ENCODE assay signal across 1 cellular context in the genomic region with DNA sequence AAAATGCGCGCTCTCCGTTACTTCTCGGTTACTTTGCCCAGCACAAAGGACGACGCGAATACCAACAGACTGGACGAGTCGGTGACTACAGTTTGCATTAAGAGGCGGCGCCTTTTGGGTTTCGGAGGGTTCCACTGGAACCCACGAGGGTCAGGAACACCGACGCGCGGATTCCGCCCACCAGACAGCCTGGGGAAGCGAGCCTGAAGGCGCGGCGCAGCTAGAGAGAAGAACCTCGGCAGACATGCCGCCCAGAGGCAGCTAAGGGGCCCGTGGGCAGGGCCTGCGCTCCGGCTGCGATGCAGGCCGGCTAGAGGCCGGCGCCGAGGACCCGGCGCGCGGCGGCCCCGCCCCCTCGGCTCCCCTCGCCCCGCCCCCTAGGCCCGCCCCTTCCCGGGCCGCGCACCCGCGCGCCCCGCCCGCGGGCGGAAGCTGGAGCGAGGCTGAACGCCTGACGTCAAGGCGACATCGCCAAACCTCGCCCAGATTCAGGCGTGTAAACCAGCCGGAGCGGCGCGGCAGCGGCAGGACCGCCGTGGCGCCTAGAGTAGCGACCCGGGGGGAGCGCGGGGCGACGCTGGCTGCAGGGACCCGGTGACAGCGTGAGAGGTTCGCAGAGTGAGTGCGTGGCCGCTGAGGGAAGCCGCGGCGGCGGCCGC.
TF ChIP-seq lines count a peak whose summit lies in the region.

A gene (plus strand): TSS at position 465 of the 659 bp plus-strand sequence. CDS start 37,826 bp downstream, outside the sequence.

TF ChIP-seq in WTC11, 78 proteins besides CTCF, POLR2A, EP300 and RAD21 (continued from another document and continues in another):
- TF ChIP-seq, protein P1, sequence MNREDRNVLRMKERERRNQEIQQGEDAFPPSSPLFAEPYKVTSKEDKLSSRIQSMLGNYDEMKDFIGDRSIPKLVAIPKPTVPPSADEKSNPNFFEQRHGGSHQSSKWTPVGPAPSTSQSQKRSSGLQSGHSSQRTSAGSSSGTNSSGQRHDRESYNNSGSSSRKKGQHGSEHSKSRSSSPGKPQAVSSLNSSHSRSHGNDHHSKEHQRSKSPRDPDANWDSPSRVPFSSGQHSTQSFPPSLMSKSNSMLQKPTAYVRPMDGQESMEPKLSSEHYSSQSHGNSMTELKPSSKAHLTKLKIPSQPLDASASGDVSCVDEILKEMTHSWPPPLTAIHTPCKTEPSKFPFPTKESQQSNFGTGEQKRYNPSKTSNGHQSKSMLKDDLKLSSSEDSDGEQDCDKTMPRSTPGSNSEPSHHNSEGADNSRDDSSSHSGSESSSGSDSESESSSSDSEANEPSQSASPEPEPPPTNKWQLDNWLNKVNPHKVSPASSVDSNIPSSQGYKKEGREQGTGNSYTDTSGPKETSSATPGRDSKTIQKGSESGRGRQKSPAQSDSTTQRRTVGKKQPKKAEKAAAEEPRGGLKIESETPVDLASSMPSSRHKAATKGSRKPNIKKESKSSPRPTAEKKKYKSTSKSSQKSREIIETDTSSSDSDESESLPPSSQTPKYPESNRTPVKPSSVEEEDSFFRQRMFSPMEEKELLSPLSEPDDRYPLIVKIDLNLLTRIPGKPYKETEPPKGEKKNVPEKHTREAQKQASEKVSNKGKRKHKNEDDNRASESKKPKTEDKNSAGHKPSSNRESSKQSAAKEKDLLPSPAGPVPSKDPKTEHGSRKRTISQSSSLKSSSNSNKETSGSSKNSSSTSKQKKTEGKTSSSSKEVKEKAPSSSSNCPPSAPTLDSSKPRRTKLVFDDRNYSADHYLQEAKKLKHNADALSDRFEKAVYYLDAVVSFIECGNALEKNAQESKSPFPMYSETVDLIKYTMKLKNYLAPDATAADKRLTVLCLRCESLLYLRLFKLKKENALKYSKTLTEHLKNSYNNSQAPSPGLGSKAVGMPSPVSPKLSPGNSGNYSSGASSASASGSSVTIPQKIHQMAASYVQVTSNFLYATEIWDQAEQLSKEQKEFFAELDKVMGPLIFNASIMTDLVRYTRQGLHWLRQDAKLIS (CRISPR knock-in tag; IDR thresholded peaks at IDR 0.05; ENCODE audit: borderline replicate concordance) = no peak
- TF ChIP-seq, protein P2, sequence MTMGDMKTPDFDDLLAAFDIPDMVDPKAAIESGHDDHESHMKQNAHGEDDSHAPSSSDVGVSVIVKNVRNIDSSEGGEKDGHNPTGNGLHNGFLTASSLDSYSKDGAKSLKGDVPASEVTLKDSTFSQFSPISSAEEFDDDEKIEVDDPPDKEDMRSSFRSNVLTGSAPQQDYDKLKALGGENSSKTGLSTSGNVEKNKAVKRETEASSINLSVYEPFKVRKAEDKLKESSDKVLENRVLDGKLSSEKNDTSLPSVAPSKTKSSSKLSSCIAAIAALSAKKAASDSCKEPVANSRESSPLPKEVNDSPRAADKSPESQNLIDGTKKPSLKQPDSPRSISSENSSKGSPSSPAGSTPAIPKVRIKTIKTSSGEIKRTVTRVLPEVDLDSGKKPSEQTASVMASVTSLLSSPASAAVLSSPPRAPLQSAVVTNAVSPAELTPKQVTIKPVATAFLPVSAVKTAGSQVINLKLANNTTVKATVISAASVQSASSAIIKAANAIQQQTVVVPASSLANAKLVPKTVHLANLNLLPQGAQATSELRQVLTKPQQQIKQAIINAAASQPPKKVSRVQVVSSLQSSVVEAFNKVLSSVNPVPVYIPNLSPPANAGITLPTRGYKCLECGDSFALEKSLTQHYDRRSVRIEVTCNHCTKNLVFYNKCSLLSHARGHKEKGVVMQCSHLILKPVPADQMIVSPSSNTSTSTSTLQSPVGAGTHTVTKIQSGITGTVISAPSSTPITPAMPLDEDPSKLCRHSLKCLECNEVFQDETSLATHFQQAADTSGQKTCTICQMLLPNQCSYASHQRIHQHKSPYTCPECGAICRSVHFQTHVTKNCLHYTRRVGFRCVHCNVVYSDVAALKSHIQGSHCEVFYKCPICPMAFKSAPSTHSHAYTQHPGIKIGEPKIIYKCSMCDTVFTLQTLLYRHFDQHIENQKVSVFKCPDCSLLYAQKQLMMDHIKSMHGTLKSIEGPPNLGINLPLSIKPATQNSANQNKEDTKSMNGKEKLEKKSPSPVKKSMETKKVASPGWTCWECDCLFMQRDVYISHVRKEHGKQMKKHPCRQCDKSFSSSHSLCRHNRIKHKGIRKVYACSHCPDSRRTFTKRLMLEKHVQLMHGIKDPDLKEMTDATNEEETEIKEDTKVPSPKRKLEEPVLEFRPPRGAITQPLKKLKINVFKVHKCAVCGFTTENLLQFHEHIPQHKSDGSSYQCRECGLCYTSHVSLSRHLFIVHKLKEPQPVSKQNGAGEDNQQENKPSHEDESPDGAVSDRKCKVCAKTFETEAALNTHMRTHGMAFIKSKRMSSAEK (CRISPR knock-in tag; IDR thresholded peaks at IDR 0.05; ENCODE audit: borderline replicate concordance) = no peak
- TF ChIP-seq, protein P3, sequence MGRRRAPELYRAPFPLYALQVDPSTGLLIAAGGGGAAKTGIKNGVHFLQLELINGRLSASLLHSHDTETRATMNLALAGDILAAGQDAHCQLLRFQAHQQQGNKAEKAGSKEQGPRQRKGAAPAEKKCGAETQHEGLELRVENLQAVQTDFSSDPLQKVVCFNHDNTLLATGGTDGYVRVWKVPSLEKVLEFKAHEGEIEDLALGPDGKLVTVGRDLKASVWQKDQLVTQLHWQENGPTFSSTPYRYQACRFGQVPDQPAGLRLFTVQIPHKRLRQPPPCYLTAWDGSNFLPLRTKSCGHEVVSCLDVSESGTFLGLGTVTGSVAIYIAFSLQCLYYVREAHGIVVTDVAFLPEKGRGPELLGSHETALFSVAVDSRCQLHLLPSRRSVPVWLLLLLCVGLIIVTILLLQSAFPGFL (CRISPR knock-in tag; IDR thresholded peaks at IDR 0.05; ENCODE audit: borderline replicate concordance) = no peak
- no peak for TF ChIP-seq ZNF423 (CRISPR knock-in tag; IDR thresholded peaks at IDR 0.05)
- TF ChIP-seq ZNF121 (CRISPR knock-in tag; IDR thresholded peaks at IDR 0.05) = no peak
- TF ChIP-seq CREB1 (CRISPR knock-in tag; IDR thresholded peaks at IDR 0.05) = no peak
- TF ChIP-seq ZNF219 (CRISPR knock-in tag; IDR thresholded peaks at IDR 0.05; ENCODE audit: borderline replicate concordance) = peak; percentile 22; the same call in 1 of the 2 replicates
- TF ChIP-seq KAT7 (CRISPR knock-in tag; IDR thresholded peaks at IDR 0.05; ENCODE audit: borderline replicate concordance) = 0 out of 2 replicates have a peak, but pooled peaks have one; percentile 16
- TF ChIP-seq HMGA2 (CRISPR knock-in tag; IDR thresholded peaks at IDR 0.05) = no peak
- peak; percentile 37; the same call in 1 of the 2 replicates for TF ChIP-seq MYBL2 (CRISPR knock-in tag; IDR thresholded peaks at IDR 0.05)
- TF ChIP-seq RORB (CRISPR knock-in tag; IDR thresholded peaks at IDR 0.05) = no peak
- 0 out of 2 replicates have a peak, but pooled peaks have one; percentile 61 for TF ChIP-seq TP53 (CRISPR knock-in tag; IDR thresholded peaks at IDR 0.05)
- no peak for TF ChIP-seq NR1H2 (CRISPR knock-in tag; IDR thresholded peaks at IDR 0.05)
- TF ChIP-seq ETV6 (CRISPR knock-in tag; IDR thresholded peaks at IDR 0.05) = peak; percentile 60; the same call in 1 of the 2 replicates
- TF ChIP-seq ZNF138 (CRISPR knock-in tag; conservative IDR thresholded peaks at IDR 0.05) = no peak
- no peak for TF ChIP-seq ZNF317 (CRISPR knock-in tag; IDR thresholded peaks at IDR 0.05; ENCODE audit: borderline replicate concordance, low read depth)
- TF ChIP-seq, protein P4, sequence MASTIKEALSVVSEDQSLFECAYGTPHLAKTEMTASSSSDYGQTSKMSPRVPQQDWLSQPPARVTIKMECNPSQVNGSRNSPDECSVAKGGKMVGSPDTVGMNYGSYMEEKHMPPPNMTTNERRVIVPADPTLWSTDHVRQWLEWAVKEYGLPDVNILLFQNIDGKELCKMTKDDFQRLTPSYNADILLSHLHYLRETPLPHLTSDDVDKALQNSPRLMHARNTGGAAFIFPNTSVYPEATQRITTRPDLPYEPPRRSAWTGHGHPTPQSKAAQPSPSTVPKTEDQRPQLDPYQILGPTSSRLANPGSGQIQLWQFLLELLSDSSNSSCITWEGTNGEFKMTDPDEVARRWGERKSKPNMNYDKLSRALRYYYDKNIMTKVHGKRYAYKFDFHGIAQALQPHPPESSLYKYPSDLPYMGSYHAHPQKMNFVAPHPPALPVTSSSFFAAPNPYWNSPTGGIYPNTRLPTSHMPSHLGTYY (CRISPR knock-in tag; IDR thresholded peaks at IDR 0.05) = no peak
- TF ChIP-seq SMAD4 (CRISPR knock-in tag; IDR thresholded peaks at IDR 0.05) = no peak
- TF ChIP-seq, protein P5, sequence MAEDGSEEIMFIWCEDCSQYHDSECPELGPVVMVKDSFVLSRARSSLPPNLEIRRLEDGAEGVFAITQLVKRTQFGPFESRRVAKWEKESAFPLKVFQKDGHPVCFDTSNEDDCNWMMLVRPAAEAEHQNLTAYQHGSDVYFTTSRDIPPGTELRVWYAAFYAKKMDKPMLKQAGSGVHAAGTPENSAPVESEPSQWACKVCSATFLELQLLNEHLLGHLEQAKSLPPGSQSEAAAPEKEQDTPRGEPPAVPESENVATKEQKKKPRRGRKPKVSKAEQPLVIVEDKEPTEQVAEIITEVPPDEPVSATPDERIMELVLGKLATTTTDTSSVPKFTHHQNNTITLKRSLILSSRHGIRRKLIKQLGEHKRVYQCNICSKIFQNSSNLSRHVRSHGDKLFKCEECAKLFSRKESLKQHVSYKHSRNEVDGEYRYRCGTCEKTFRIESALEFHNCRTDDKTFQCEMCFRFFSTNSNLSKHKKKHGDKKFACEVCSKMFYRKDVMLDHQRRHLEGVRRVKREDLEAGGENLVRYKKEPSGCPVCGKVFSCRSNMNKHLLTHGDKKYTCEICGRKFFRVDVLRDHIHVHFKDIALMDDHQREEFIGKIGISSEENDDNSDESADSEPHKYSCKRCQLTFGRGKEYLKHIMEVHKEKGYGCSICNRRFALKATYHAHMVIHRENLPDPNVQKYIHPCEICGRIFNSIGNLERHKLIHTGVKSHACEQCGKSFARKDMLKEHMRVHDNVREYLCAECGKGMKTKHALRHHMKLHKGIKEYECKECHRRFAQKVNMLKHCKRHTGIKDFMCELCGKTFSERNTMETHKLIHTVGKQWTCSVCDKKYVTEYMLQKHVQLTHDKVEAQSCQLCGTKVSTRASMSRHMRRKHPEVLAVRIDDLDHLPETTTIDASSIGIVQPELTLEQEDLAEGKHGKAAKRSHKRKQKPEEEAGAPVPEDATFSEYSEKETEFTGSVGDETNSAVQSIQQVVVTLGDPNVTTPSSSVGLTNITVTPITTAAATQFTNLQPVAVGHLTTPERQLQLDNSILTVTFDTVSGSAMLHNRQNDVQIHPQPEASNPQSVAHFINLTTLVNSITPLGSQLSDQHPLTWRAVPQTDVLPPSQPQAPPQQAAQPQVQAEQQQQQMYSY (CRISPR knock-in tag; IDR thresholded peaks at IDR 0.05) = no peak
- TF ChIP-seq, protein P6, sequence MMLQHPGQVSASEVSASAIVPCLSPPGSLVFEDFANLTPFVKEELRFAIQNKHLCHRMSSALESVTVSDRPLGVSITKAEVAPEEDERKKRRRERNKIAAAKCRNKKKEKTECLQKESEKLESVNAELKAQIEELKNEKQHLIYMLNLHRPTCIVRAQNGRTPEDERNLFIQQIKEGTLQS (CRISPR knock-in tag; conservative IDR thresholded peaks at IDR 0.05) = no peak
- TF ChIP-seq, protein P7, sequence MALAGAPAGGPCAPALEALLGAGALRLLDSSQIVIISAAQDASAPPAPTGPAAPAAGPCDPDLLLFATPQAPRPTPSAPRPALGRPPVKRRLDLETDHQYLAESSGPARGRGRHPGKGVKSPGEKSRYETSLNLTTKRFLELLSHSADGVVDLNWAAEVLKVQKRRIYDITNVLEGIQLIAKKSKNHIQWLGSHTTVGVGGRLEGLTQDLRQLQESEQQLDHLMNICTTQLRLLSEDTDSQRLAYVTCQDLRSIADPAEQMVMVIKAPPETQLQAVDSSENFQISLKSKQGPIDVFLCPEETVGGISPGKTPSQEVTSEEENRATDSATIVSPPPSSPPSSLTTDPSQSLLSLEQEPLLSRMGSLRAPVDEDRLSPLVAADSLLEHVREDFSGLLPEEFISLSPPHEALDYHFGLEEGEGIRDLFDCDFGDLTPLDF (CRISPR knock-in tag; IDR thresholded peaks at IDR 0.05) = no peak
- TF ChIP-seq, protein P8, sequence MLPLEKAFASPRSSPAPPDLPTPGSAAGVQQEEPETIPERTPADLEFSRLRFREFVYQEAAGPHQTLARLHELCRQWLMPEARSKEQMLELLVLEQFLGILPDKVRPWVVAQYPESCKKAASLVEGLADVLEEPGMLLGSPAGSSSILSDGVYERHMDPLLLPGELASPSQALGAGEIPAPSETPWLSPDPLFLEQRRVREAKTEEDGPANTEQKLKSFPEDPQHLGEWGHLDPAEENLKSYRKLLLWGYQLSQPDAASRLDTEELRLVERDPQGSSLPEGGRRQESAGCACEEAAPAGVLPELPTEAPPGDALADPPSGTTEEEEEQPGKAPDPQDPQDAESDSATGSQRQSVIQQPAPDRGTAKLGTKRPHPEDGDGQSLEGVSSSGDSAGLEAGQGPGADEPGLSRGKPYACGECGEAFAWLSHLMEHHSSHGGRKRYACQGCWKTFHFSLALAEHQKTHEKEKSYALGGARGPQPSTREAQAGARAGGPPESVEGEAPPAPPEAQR (CRISPR knock-in tag; IDR thresholded peaks at IDR 0.05) = no peak
- TF ChIP-seq ELF4 (CRISPR knock-in tag; IDR thresholded peaks at IDR 0.05; ENCODE audit: low read depth) = no peak
- no peak for TF ChIP-seq ZNF671 (CRISPR knock-in tag; IDR thresholded peaks at IDR 0.05)
- peak; percentile 67; the same call in 1 of the 2 replicates for TF ChIP-seq FOXK1 (CRISPR knock-in tag; IDR thresholded peaks at IDR 0.05)
- TF ChIP-seq, protein P9, sequence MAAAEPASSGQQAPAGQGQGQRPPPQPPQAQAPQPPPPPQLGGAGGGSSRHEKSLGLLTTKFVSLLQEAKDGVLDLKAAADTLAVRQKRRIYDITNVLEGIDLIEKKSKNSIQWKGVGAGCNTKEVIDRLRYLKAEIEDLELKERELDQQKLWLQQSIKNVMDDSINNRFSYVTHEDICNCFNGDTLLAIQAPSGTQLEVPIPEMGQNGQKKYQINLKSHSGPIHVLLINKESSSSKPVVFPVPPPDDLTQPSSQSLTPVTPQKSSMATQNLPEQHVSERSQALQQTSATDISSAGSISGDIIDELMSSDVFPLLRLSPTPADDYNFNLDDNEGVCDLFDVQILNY (CRISPR knock-in tag; IDR thresholded peaks at IDR 0.05) = no peak; the same call in 1 of the 2 replicates
- TF ChIP-seq RELA (CRISPR knock-in tag; IDR thresholded peaks at IDR 0.05; ENCODE audit: borderline replicate concordance) = no peak
- 0 out of 2 replicates have a peak, but pooled peaks have one; percentile 51 for TF ChIP-seq ATF1 (CRISPR knock-in tag; IDR thresholded peaks at IDR 0.05)
- TF ChIP-seq, protein P10, sequence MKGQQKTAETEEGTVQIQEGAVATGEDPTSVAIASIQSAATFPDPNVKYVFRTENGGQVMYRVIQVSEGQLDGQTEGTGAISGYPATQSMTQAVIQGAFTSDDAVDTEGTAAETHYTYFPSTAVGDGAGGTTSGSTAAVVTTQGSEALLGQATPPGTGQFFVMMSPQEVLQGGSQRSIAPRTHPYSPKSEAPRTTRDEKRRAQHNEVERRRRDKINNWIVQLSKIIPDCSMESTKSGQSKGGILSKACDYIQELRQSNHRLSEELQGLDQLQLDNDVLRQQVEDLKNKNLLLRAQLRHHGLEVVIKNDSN (CRISPR knock-in tag; IDR thresholded peaks at IDR 0.05) = no peak
- no peak for TF ChIP-seq MXD4 (CRISPR knock-in tag; IDR thresholded peaks at IDR 0.05; ENCODE audit: borderline replicate concordance)
- TF ChIP-seq ESRRA (CRISPR knock-in tag; IDR thresholded peaks at IDR 0.05; ENCODE audit: borderline replicate concordance) = no peak
- TF ChIP-seq NFATC4 (CRISPR knock-in tag; IDR thresholded peaks at IDR 0.05) = no peak
- no peak for TF ChIP-seq EMX1 (CRISPR knock-in tag; IDR thresholded peaks at IDR 0.05)
- no peak for TF ChIP-seq NR3C1 (CRISPR knock-in tag; conservative IDR thresholded peaks at IDR 0.05; ENCODE audit: low read depth)
- TF ChIP-seq GRHL2 (CRISPR knock-in tag; IDR thresholded peaks at IDR 0.05; ENCODE audit: insufficient replicate concordance, severe bottlenecking) = no peak
- no peak for TF ChIP-seq ZNF232 (CRISPR knock-in tag; IDR thresholded peaks at IDR 0.05)
- TF ChIP-seq FOXJ3 (CRISPR knock-in tag; IDR thresholded peaks at IDR 0.05; ENCODE audit: borderline replicate concordance) = no peak
